In genomic region chr22:27139935-27140493, GRCh38 we compare ENCODE assay signal across 10 cellular contexts.
A peak's percentile ranks its signal among the peaks of the same experiment; 100 is the strongest.
DNase-seq lines count a peak whose midpoint lies in the region; ATAC-seq and TF ChIP-seq lines count a peak whose summit lies in the region.
"Had no signal": no experiment of that assay in that cellular context is flagged by ENCODE, and none has a peak within 500 bp of the region (broad histone marks: within the 10 kb centered on the region; RNA-seq: fewer than 3 reads in every experiment).

No MANE protein-coding gene starts in this region.

- no peak overlapping the region for H3K9ac ChIP-seq in smooth muscle cell (ENCODE audit: low read depth)

- H3F3A ChIP-seq in smooth muscle cell (ENCODE audit: low read depth), result peaks cover under 1% of the 10 kb centered on the region

- peak overlapping the region; percentile 30 for H3K4me2 ChIP-seq in smooth muscle cell

- no peaks in the 10 kb centered on the region for H3K36me3 ChIP-seq in smooth muscle cell (ENCODE audit: low read depth)
- H3K36me3 ChIP-seq: ascending aorta, pancreas had no signal

- DNase-seq in H4 (ENCODE audit: low spot score) (peak; percentile 34), foreskin keratinocyte (peak in 1 of 2 donors; percentile 64), smooth muscle cell (lab: John Stamatoyannopoulos, UW; ENCODE audit: unreplicated experiment) (peak; percentile 22), midbrain (lab: John Stamatoyannopoulos, UW) (no peak), T-helper 1 cell (no peak)
- DNase-seq: activated CD8-positive, alpha-beta T cell treated with anti-CD3 and anti-CD28 coated beads for 36 hours had no signal

- H3K9me3 ChIP-seq in smooth muscle cell (replicated peaks; ENCODE audit: low read depth), result no peaks in the 10 kb centered on the region
- H3K9me3 ChIP-seq: ascending aorta, pancreas had no signal

- H3K4me1 ChIP-seq in foreskin keratinocyte (peaks cover under 1% of the 10 kb centered on the region), smooth muscle cell (ENCODE audit: low read depth) (peaks cover 2% of the 10 kb centered on the region)
- H3K4me1 ChIP-seq: pancreas had no signal

- H3K79me2 ChIP-seq in smooth muscle cell (ENCODE audit: low read depth), result no peaks in the 10 kb centered on the region

- no peak for TF ChIP-seq CTCF in foreskin keratinocyte (conservative IDR thresholded peaks at IDR 0.05)
- TF ChIP-seq CTCF in smooth muscle cell (IDR thresholded peaks at IDR 0.05; ENCODE audit: borderline replicate concordance, insufficient read depth, poor library complexity, severe bottlenecking), result no peak

- 25% methylated on average over 11 of the region's 11 CpGs for WGBS in smooth muscle cell (ENCODE audit: low lambda C conversion rate)

- H3K4me3 ChIP-seq in smooth muscle cell, result no peak overlapping the region
- H3K4me3 ChIP-seq: ascending aorta, pancreas had no signal

- H2AFZ ChIP-seq in smooth muscle cell (ENCODE audit: low read depth), result no peak overlapping the region

- H4K20me1 ChIP-seq in smooth muscle cell (ENCODE audit: low read depth), result no peaks in the 10 kb centered on the region

- peak; percentile 87 for ATAC-seq in SK-N-SH treated with all-trans-retinoic acid at 6 μM for 48 hours
- ATAC-seq in foreskin keratinocyte, result peak; percentile 35
- ATAC-seq in HG03442 (IDR thresholded peaks at IDR 0.05; ENCODE audit: unreplicated experiment), result no peak
- ATAC-seq: activated CD8-positive, alpha-beta T cell treated with anti-CD3 and anti-CD28 coated beads for 36 hours had no signal

- H3K27ac ChIP-seq in foreskin keratinocyte (no peak overlapping the region), smooth muscle cell (ENCODE audit: low read depth) (peak overlapping the region; percentile 32)
- H3K27ac ChIP-seq: ascending aorta, pancreas had no signal

- H3K27me3 ChIP-seq in foreskin keratinocyte, result peaks cover 23% of the 10 kb centered on the region
- H3K27me3 ChIP-seq in smooth muscle cell (ENCODE audit: low read depth), result peaks cover 15% of the 10 kb centered on the region
- H3K27me3 ChIP-seq: ascending aorta, pancreas had no signal

TF ChIP-seq in SK-N-SH treated with all-trans-retinoic acid at 6 μM for 48 hours, 23 proteins besides CTCF, POLR2A, EP300 and RAD21:
- TF ChIP-seq, protein P1, sequence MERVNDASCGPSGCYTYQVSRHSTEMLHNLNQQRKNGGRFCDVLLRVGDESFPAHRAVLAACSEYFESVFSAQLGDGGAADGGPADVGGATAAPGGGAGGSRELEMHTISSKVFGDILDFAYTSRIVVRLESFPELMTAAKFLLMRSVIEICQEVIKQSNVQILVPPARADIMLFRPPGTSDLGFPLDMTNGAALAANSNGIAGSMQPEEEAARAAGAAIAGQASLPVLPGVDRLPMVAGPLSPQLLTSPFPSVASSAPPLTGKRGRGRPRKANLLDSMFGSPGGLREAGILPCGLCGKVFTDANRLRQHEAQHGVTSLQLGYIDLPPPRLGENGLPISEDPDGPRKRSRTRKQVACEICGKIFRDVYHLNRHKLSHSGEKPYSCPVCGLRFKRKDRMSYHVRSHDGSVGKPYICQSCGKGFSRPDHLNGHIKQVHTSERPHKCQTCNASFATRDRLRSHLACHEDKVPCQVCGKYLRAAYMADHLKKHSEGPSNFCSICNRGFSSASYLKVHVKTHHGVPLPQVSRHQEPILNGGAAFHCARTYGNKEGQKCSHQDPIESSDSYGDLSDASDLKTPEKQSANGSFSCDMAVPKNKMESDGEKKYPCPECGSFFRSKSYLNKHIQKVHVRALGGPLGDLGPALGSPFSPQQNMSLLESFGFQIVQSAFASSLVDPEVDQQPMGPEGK (CRISPR knock-in tag; IDR thresholded peaks at IDR 0.05; ENCODE audit: borderline replicate concordance), result no peak
- TF ChIP-seq ZFP3 (CRISPR knock-in tag; IDR thresholded peaks at IDR 0.05) (peak; percentile 57; the same call in 1 of the 2 replicates), CREB5 (CRISPR knock-in tag; IDR thresholded peaks at IDR 0.05; ENCODE audit: low read depth) (peak; percentile 43; the same call in 1 of the 2 replicates), TSHZ2 (CRISPR knock-in tag; IDR thresholded peaks at IDR 0.05) (0 out of 2 replicates have a peak, but pooled peaks have one; percentile 38), ISL1 (CRISPR knock-in tag; IDR thresholded peaks at IDR 0.05) (peak; percentile 89), TCF4 (CRISPR knock-in tag; IDR thresholded peaks at IDR 0.05; ENCODE audit: borderline replicate concordance) (peak; percentile 75), GLIS3 (CRISPR knock-in tag; IDR thresholded peaks at IDR 0.05) (no peak)

Comparison
In these comparisons a context has a peak if more than half of its experiments do, and no peak if none do; other contexts are left out.
1. DNase-seq: peak in H4 (single experiment) and smooth muscle cell (single experiment); none in midbrain (single experiment) and T-helper 1 cell (0 of 5).